ENCODE assay signal across 7 cellular contexts in the genomic region with DNA sequence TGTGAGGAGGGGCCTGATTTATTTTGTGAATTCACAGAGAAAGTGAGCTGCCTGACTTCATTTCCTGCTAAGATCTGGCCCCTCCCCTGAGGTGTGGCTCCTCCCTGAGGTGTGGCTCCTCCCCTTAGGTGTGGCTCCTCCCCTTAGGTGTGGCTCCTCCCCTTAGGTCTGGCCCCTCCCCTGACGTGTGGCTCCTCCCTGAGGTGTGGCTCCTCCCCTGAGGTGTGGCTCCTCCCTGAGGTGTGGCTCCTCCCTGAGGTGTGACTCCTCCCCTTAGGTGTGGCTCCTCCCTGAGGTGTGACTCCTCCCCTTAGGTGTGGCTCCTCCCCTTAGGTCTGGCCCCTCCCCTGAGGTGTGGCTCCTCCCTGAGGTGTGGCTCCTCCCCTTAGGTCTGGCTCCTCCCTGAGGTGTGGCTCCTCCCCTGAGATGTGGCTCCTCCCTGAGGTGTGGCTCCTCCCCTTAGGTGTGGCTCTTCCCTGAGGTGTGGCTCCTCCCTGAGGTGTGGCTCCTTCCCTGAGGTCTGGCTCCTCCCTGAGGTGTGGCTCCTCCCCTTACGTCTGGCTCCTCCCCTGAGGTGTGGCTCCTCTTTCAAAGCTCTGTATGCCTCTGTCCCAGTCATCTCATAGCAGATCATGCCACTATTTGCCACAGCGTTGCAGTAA. TPM values are rescaled to one million over a fixed set of nuclear protein-coding genes. Genes with fewer than 3 reads are reported as not detected.
DNase-seq lines count a peak whose midpoint lies in the region; ATAC-seq and TF ChIP-seq lines count a peak whose summit lies in the region.

No MANE protein-coding gene starts in this region.

- H3K4me3 ChIP-seq in HEK293 (ENCODE audit: low read depth, low read length) (no peak overlapping the region), Panc1 (ENCODE audit: low read depth in 2 of 2, low read length in 2 of 2) (no peak overlapping the region), lower lobe of right lung (no peak overlapping the region)

- intact Hi-C loops in Panc1 (cut with micrococcal nuclease; ENCODE audit: unreplicated experiment) = no loop called here
- intact Hi-C loops in lower lobe of right lung (cut with DNase I) = no loop called here

- DNase-seq in Panc1 (ENCODE audit: low read depth, low spot score) = no peak
- DNase-seq in activated T-helper 1 cell treated with Interleukin-2 at 50 U/mL for 16 hours (ENCODE audit: low read depth) = peak; percentile 20
- DNase-seq in lower lobe of right lung = peak; percentile 54
- DNase-seq in NCI-H2107 (lab: John Stamatoyannopoulos, UW) = no peak
- DNase-seq in DMS79 treated with DMSO at 0.1 percent for 48 hours (lab: John Stamatoyannopoulos, UW) = no peak

- H3K27me3 ChIP-seq in Panc1 (ENCODE audit: control insufficient read depth, insufficient read depth, low read length) = no peaks in the 10 kb centered on the region
- peaks cover 6% of the 10 kb centered on the region for H3K27me3 ChIP-seq in lower lobe of right lung (ENCODE audit: low read depth)

- ATAC-seq in Panc1 (peak; percentile 51; the same call in 1 of the 2 replicates), lower lobe of right lung (peak in 1 of 2 donors; percentile 45), GM21447 (IDR thresholded peaks at IDR 0.05; ENCODE audit: unreplicated experiment) (no peak)

- in situ Hi-C loops in Panc1 (cut with HindIII; ENCODE audit: low pct_unique_long_range_greater_than_20kb, low sequenced_read_pairs) = no loop called here

- POLR2A ChIA-PET in HEK293 (lab: Yijun Ruan, JAX) (interaction anchor here (1.1 kb wide), 1 partner anchor 90 kb away, joined by 3 read pairs; no protein-coding TSS in a partner anchor), Panc1 (lab: Charles Lee) (no interaction called here)

- TF ChIP-seq CTCF in HEK293 (tag by site-specific recombination; IDR thresholded peaks at IDR 0.05) = no peak
- no peak for TF ChIP-seq CTCF in Panc1 (IDR thresholded peaks at IDR 0.05)
- no peak for TF ChIP-seq CTCF in lower lobe of right lung (IDR thresholded peaks at IDR 0.05)

- H3K4me1 ChIP-seq in HEK293 (ENCODE audit: control insufficient read depth, insufficient read depth, low read length) = no peaks in the 10 kb centered on the region
- H3K4me1 ChIP-seq in Panc1 (ENCODE audit: control insufficient read depth, insufficient read depth, low read length) = no peaks in the 10 kb centered on the region
- no peaks in the 10 kb centered on the region for H3K4me1 ChIP-seq in lower lobe of right lung

- H3K27ac ChIP-seq in HEK293 (ENCODE audit: extremely low read depth, low read depth, low read length) = no peak overlapping the region
- no peak overlapping the region for H3K27ac ChIP-seq in Panc1 (ENCODE audit: low read length)
- no peak overlapping the region for H3K27ac ChIP-seq in lower lobe of right lung

- CTCF ChIA-PET in HEK293 (lab: Yijun Ruan, JAX) = no interaction called here
- CTCF ChIA-PET in Panc1 (lab: Charles Lee) = no interaction called here

- H3K9me3 ChIP-seq in HEK293 (ENCODE audit: control insufficient read depth, insufficient read depth, low read depth, low read length) (no peaks in the 10 kb centered on the region), Panc1 (ENCODE audit: control insufficient read depth, insufficient read depth, low read depth, low read length) (no peaks in the 10 kb centered on the region; the same call in 1 of the 2 replicates), lower lobe of right lung (peaks cover 10% of the 10 kb centered on the region)

- BruUV-seq in Panc1 (replicated peaks; lab: Mats Ljungman, UMichigan) = no TSS peak

- H3K36me3 ChIP-seq in HEK293 (ENCODE audit: control insufficient read depth in 2 of 2, insufficient read depth in 1 of 2, low read length in 2 of 2) (no peaks in the 10 kb centered on the region), Panc1 (ENCODE audit: control insufficient read depth, insufficient read depth, low read length) (no peaks in the 10 kb centered on the region; the same call in 1 of the 2 replicates), lower lobe of right lung (no peaks in the 10 kb centered on the region)

TF ChIP-seq in HEK293, 187 proteins besides CTCF, POLR2A, EP300 and RAD21:
- TF ChIP-seq SP3 (tag by site-specific recombination; IDR thresholded peaks at IDR 0.05) (peak; percentile 50), ZNF670 (tag by site-specific recombination; IDR thresholded peaks at IDR 0.05; ENCODE audit: low read depth) (no peak), OVOL3 (tag by site-specific recombination; IDR thresholded peaks at IDR 0.05) (no peak), RBAK (tag by site-specific recombination; IDR thresholded peaks at IDR 0.05) (no peak), HOXA7 (CRISPR knock-in tag; IDR thresholded peaks at IDR 0.05; ENCODE audit: borderline replicate concordance) (no peak), ZNF341 (tag by site-specific recombination; IDR thresholded peaks at IDR 0.05; ENCODE audit: low read depth) (peak; percentile 45), KLF8 (tag by site-specific recombination; IDR thresholded peaks at IDR 0.05) (peak; percentile 76)
- TF ChIP-seq, protein P1, sequence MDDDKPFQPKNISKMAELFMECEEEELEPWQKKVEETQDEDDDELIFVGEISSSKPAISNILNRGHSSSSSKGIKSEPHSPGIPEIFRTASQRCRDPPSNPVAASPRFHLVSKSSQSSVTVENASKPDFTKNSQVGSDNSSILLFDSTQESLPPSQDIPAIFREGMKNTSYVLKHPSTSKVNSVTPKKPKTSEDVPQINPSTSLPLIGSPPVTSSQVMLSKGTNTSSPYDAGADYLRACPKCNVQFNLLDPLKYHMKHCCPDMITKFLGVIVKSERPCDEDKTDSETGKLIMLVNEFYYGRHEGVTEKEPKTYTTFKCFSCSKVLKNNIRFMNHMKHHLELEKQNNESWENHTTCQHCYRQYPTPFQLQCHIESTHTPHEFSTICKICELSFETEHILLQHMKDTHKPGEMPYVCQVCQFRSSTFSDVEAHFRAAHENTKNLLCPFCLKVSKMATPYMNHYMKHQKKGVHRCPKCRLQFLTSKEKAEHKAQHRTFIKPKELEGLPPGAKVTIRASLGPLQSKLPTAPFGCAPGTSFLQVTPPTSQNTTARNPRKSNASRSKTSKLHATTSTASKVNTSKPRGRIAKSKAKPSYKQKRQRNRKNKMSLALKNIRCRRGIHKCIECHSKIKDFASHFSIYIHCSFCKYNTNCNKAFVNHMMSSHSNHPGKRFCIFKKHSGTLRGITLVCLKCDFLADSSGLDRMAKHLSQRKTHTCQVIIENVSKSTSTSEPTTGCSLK (tag by site-specific recombination; IDR thresholded peaks at IDR 0.05) = no peak
TF ChIP-seq in HEK293: peak in this region for 3.

RNA-seq across cellular contexts. Expression of a gene that starts 26.9 kb away (rescaled TPM):
- total RNA-seq in Panc1 (2021; ENCODE audit: unreplicated experiment) = 3.3 TPM
- 3.8 TPM for polyA plus RNA-seq in Panc1 (2012; ENCODE audit: insufficient read length)
- 4.0 TPM for total RNA-seq in lower lobe of right lung

Comparison
In these comparisons a context has a peak if more than half of its experiments do, and no peak if none do; other contexts are left out.
1. DNase-seq: peak in activated T-helper 1 cell treated with Interleukin-2 at 50 U/mL for 16 hours (single experiment) and lower lobe of right lung (single experiment); none in Panc1 (single experiment), NCI-H2107 (single experiment) and DMS79 treated with DMSO at 0.1 percent for 48 hours (single experiment).